In genomic region chr10:64537112-64537511, GRCh38 we compare ENCODE assay signal across 17 cellular contexts.
DNase-seq lines count a peak whose midpoint lies in the region; ATAC-seq and TF ChIP-seq lines count a peak whose summit lies in the region.
"Had no signal": no experiment of that assay in that cellular context is flagged by ENCODE, and none has a peak within 500 bp of the region (broad histone marks: within the 10 kb centered on the region; RNA-seq: fewer than 3 reads in every experiment).

No MANE protein-coding gene starts in this region.

- ATAC-seq in HG02642 (IDR thresholded peaks at IDR 0.05; ENCODE audit: poor library complexity, unreplicated experiment) (no peak), GM21360 (IDR thresholded peaks at IDR 0.05; ENCODE audit: unreplicated experiment) (no peak)
- ATAC-seq: A549; CD8-positive, alpha-beta T cell had no signal

- no peaks in the 10 kb centered on the region for H3K4me1 Mint-ChIP-seq in chondrocyte (ENCODE audit: low read depth)
- H3K4me1 Mint-ChIP-seq: CD14-positive monocyte had no signal

- no peaks in the 10 kb centered on the region for H3K9me3 ChIP-seq in SJCRH30 (replicated peaks)
- H3K9me3 ChIP-seq: A549, BE2C had no signal

- H3K36me3 ChIP-seq in SJCRH30: no peaks in the 10 kb centered on the region
- H3K36me3 ChIP-seq: BE2C had no signal

- H3K36me3 Mint-ChIP-seq in chondrocyte (ENCODE audit: low read depth): no peaks in the 10 kb centered on the region
- H3K36me3 Mint-ChIP-seq: CD14-positive monocyte; CD8-positive, alpha-beta T cell had no signal

- H3K27ac ChIP-seq in temporal lobe (ENCODE audit: low read depth, low read length): peak overlapping the region; percentile 98
- no peak overlapping the region for H3K27ac ChIP-seq in SJCRH30
- H3K27ac ChIP-seq: A549, HL-60 had no signal

- no peaks in the 10 kb centered on the region for H3K27me3 ChIP-seq in SJCRH30
- H3K27me3 ChIP-seq: BE2C had no signal

- no peak overlapping the region for H3K27ac Mint-ChIP-seq in chondrocyte (ENCODE audit: unreplicated experiment)
- H3K27ac Mint-ChIP-seq: CD14-positive monocyte; CD8-positive, alpha-beta T cell; HFFc6 had no signal

- no peaks in the 10 kb centered on the region for H3K27me3 Mint-ChIP-seq in chondrocyte (ENCODE audit: low read depth)

- DNase-seq in OCI-M1 (lab: John Stamatoyannopoulos, UW): peak; percentile 21
- DNase-seq in chondrocyte (ENCODE audit: low spot score): no peak
- peak; percentile 43 for DNase-seq in midbrain (lab: John Stamatoyannopoulos, UW)
- DNase-seq in SJCRH30: no peak
- DNase-seq: BE2C; CD8-positive, alpha-beta T cell; COR-L47; DND-41; GDM1; HCEC 1CT; HFFc6 had no signal

- H3K4me3 Mint-ChIP-seq in chondrocyte (ENCODE audit: unreplicated experiment): no peak overlapping the region
- H3K4me3 Mint-ChIP-seq: CD14-positive monocyte; CD8-positive, alpha-beta T cell; HFFc6 had no signal

- no peaks in the 10 kb centered on the region for H3K4me1 ChIP-seq in SJCRH30
- H3K4me1 ChIP-seq: A549, BE2C had no signal

- TF ChIP-seq CTCF in chondrocyte (IDR thresholded peaks at IDR 0.05): peak; percentile 41

- no peaks in the 10 kb centered on the region for H3K9me3 Mint-ChIP-seq in chondrocyte (ENCODE audit: low read depth)
- H3K9me3 Mint-ChIP-seq: CD8-positive, alpha-beta T cell had no signal

- H3K4me3 ChIP-seq in SJCRH30: no peak overlapping the region
- H3K4me3 ChIP-seq: A549 had no signal

Comparison
In these comparisons a context has a peak if more than half of its experiments do, and no peak if none do; other contexts are left out.
1. DNase-seq: peak in OCI-M1 (single experiment) and midbrain (single experiment); none in chondrocyte (single experiment) and SJCRH30 (0 of 2).